In genomic region chr16:67551972-67552371, GRCh38 we compare ENCODE assay signal across 13 cellular contexts. TPM values are rescaled to one million over a fixed set of nuclear protein-coding genes. Genes with fewer than 3 reads are reported as not detected.
DNase-seq lines count a peak whose midpoint lies in the region; ATAC-seq and TF ChIP-seq lines count a peak whose summit lies in the region.
"Had no signal": no experiment of that assay in that cellular context is flagged by ENCODE, and none has a peak within 500 bp of the region (broad histone marks: within the 10 kb centered on the region; RNA-seq: fewer than 3 reads in every experiment).

No MANE protein-coding gene starts in this region.

- H3K36me3 ChIP-seq in BLaER1 treated with 17β-estradiol and CSF1 and Interleukin-3, amounts not matched to agents 10 nM and 100 nM, result peaks cover 5 to 55% (median 31%) of the 10 kb centered on the region in 11 experiments; a peak in 16 of 22 replicates
- H3K36me3 ChIP-seq in CD8-positive, alpha-beta T cell (ENCODE audit: insufficient read depth, low read length), result no peaks in the 10 kb centered on the region

- peak overlapping the region; percentile 23 to 96 (median 72); a peak in 21 of 22 replicates for H3K27ac ChIP-seq in BLaER1 treated with 17β-estradiol and CSF1 and Interleukin-3, amounts not matched to agents 10 nM and 100 nM
- no peak overlapping the region for H3K27ac ChIP-seq in CD8-positive, alpha-beta T cell (ENCODE audit: low read depth, low read length)
- H3K27ac ChIP-seq: coronary artery, thoracic aorta had no signal

- peaks cover 80 to 100% (median 100%) of the 10 kb centered on the region in 10 experiments for H3K4me1 ChIP-seq in BLaER1 treated with 17β-estradiol and CSF1 and Interleukin-3, amounts not matched to agents 10 nM and 100 nM
- H3K4me1 ChIP-seq in CD8-positive, alpha-beta T cell (ENCODE audit: insufficient read depth, low read length), result peaks cover 55% of the 10 kb centered on the region

- ATAC-seq in CD8-positive, alpha-beta T cell, result no peak
- no peak for ATAC-seq in activated CD8-positive, alpha-beta T cell treated with anti-CD3 and anti-CD28 coated beads, Interleukin-2, amount 10 ng/mL, durations not matched to agents 7 days and 5 days
- ATAC-seq in memory B cell (ENCODE audit: low read depth) (no peak), GM21723 (IDR thresholded peaks at IDR 0.05; ENCODE audit: unreplicated experiment) (no peak), GM21515 (IDR thresholded peaks at IDR 0.05; ENCODE audit: unreplicated experiment) (no peak), HG02840 (IDR thresholded peaks at IDR 0.05; ENCODE audit: low FRiP score, unreplicated experiment) (no peak), GM18867 (IDR thresholded peaks at IDR 0.05; ENCODE audit: unreplicated experiment) (no peak)
- ATAC-seq: PC-3 had no signal

- peak overlapping the region in 10 of 11 experiments; percentile 32 to 67 (median 51); a peak in 14 of 22 replicates for H3K9ac ChIP-seq in BLaER1 treated with 17β-estradiol and CSF1 and Interleukin-3, amounts not matched to agents 10 nM and 100 nM

- H3K9me3 Mint-ChIP-seq in CD8-positive, alpha-beta T cell, result no peaks in the 10 kb centered on the region
- no peaks in the 10 kb centered on the region for H3K9me3 Mint-ChIP-seq in activated CD8-positive, alpha-beta T cell treated with anti-CD3 and anti-CD28 coated beads, Interleukin-2, amount 10 ng/mL, durations not matched to agents 7 days and 5 days (ENCODE audit: insufficient read depth)
- H3K9me3 Mint-ChIP-seq in memory B cell, result no peaks in the 10 kb centered on the region

- H4K20me1 ChIP-seq in BLaER1 treated with 17β-estradiol and CSF1 and Interleukin-3, amounts not matched to agents 10 nM and 100 nM, result peaks cover 3 to 44% (median 17%) of the 10 kb centered on the region in 11 experiments; a peak in 16 of 22 replicates

- H3K36me3 Mint-ChIP-seq in CD8-positive, alpha-beta T cell, result peaks cover 17% of the 10 kb centered on the region
- peaks cover 11% of the 10 kb centered on the region for H3K36me3 Mint-ChIP-seq in activated CD8-positive, alpha-beta T cell treated with anti-CD3 and anti-CD28 coated beads, Interleukin-2, amount 10 ng/mL, durations not matched to agents 7 days and 5 days (ENCODE audit: low read depth)
- peaks cover 6% of the 10 kb centered on the region for H3K36me3 Mint-ChIP-seq in memory B cell

- POLR2A ChIA-PET in CD8-positive, alpha-beta T cell (lab: Charles Lee), result interaction anchor here (1.0 to 2.2 kb wide), 5 partner anchors 10 to 93 kb away, joined by 3 to 8 read pairs (median 4); partner anchors contain the start of gene CARMIL2
- POLR2A ChIA-PET in activated CD8-positive, alpha-beta T cell treated with anti-CD3 and anti-CD28 coated beads, Interleukin-2, amount 10 ng/mL, durations not matched to agents 7 days and 5 days (lab: Charles Lee), result interaction anchor here (4.1 kb wide), 1 partner anchor 10 kb away, joined by 47 read pairs; the partner anchor contains the start of gene CTCF

- DNase-seq in CD8-positive, alpha-beta T cell, result no peak
- DNase-seq in activated CD8-positive, alpha-beta T cell treated with anti-CD3 and anti-CD28 coated beads, Interleukin-2, amount 10 ng/mL, durations not matched to agents 7 days and 5 days, result no peak
- no peak for DNase-seq in memory B cell (ENCODE audit: low spot score in 2 of 2)
- DNase-seq: Calu3, KG1, PC-3 had no signal

- H3K4me3 ChIP-seq in BLaER1 treated with 17β-estradiol and CSF1 and Interleukin-3, amounts not matched to agents 10 nM and 100 nM, result no peak overlapping the region
- H3K4me3 ChIP-seq in CD8-positive, alpha-beta T cell (ENCODE audit: low read depth, low read length), result no peak overlapping the region
- H3K4me3 ChIP-seq: coronary artery, thoracic aorta had no signal

- peak overlapping the region; percentile 66 to 98 (median 91) for H3K4me2 ChIP-seq in BLaER1 treated with 17β-estradiol and CSF1 and Interleukin-3, amounts not matched to agents 10 nM and 100 nM

- H3K27me3 Mint-ChIP-seq in CD8-positive, alpha-beta T cell (ENCODE audit: low read depth), result no peaks in the 10 kb centered on the region
- H3K27me3 Mint-ChIP-seq in activated CD8-positive, alpha-beta T cell treated with anti-CD3 and anti-CD28 coated beads, Interleukin-2, amount 10 ng/mL, durations not matched to agents 7 days and 5 days (ENCODE audit: low read depth), result no peaks in the 10 kb centered on the region
- H3K27me3 Mint-ChIP-seq in memory B cell, result no peaks in the 10 kb centered on the region

- TF ChIP-seq CTCF in CD8-positive, alpha-beta T cell (IDR thresholded peaks at IDR 0.05), result no peak

- H3K27me3 ChIP-seq in BLaER1 treated with 17β-estradiol and CSF1 and Interleukin-3, amounts not matched to agents 10 nM and 100 nM, result no peaks in the 10 kb centered on the region
- no peaks in the 10 kb centered on the region for H3K27me3 ChIP-seq in CD8-positive, alpha-beta T cell (ENCODE audit: insufficient read depth, low read length)

- H3K27ac Mint-ChIP-seq in CD8-positive, alpha-beta T cell, result peak overlapping the region; percentile 82
- peak overlapping the region; percentile 86 for H3K27ac Mint-ChIP-seq in activated CD8-positive, alpha-beta T cell treated with anti-CD3 and anti-CD28 coated beads, Interleukin-2, amount 10 ng/mL, durations not matched to agents 7 days and 5 days
- H3K27ac Mint-ChIP-seq in memory B cell, result peak overlapping the region; percentile 84

- H3K9me3 ChIP-seq in BLaER1 treated with 17β-estradiol and CSF1 and Interleukin-3, amounts not matched to agents 10 nM and 100 nM (replicated peaks in 1 of 11), result no peaks in the 10 kb centered on the region
- no peaks in the 10 kb centered on the region for H3K9me3 ChIP-seq in CD8-positive, alpha-beta T cell (ENCODE audit: low read length)
- H3K9me3 ChIP-seq: thoracic aorta had no signal

- CTCF ChIA-PET in CD8-positive, alpha-beta T cell (lab: Charles Lee), result interaction anchor here (1.1 to 12.5 kb wide), 3 partner anchors 9 to 116 kb away, joined by 3 to 271 read pairs (median 23); partner anchors contain the start of genes CARMIL2 and CTCF
- CTCF ChIA-PET in activated CD8-positive, alpha-beta T cell treated with anti-CD3 and anti-CD28 coated beads, Interleukin-2, amount 10 ng/mL, durations not matched to agents 7 days and 5 days (lab: Charles Lee), result interaction anchor here (1.1 to 5.9 kb wide), 4 partner anchors 11 to 116 kb away, joined by 3 to 45 read pairs (median 6); partner anchors contain the start of genes CARMIL2 and CTCF

- intact Hi-C loops in CD8-positive, alpha-beta T cell (cut with DNase I, micrococcal nuclease), result no loop called here

- H3K4me3 Mint-ChIP-seq in CD8-positive, alpha-beta T cell, result no peak overlapping the region
- H3K4me3 Mint-ChIP-seq in activated CD8-positive, alpha-beta T cell treated with anti-CD3 and anti-CD28 coated beads, Interleukin-2, amount 10 ng/mL, durations not matched to agents 7 days and 5 days, result no peak overlapping the region
- peak overlapping the region; percentile 70 for H3K4me3 Mint-ChIP-seq in memory B cell

- H3K4me1 Mint-ChIP-seq in CD8-positive, alpha-beta T cell (ENCODE audit: low read depth), result peaks cover 66% of the 10 kb centered on the region
- peaks cover 64% of the 10 kb centered on the region for H3K4me1 Mint-ChIP-seq in activated CD8-positive, alpha-beta T cell treated with anti-CD3 and anti-CD28 coated beads, Interleukin-2, amount 10 ng/mL, durations not matched to agents 7 days and 5 days (ENCODE audit: low read depth)
- peaks cover 61% of the 10 kb centered on the region for H3K4me1 Mint-ChIP-seq in memory B cell

RNA-seq across cellular contexts. Expression of gene CTCF, which starts 10.4 kb away (rescaled TPM):
- total RNA-seq in CD8-positive, alpha-beta T cell, result 10 to 100 TPM; 42.1 to 45.4 TPM
- 10 to 100 TPM; 77.4 to 79.8 TPM for total RNA-seq in activated CD8-positive, alpha-beta T cell treated with anti-CD3 and anti-CD28 coated beads, Interleukin-2, amount 10 ng/mL, durations not matched to agents 7 days and 5 days

RNA-seq across cellular contexts. Expression of gene RIPOR1, which starts 23.3 kb away (rescaled TPM):
- total RNA-seq in CD8-positive, alpha-beta T cell, result 10 to 100 TPM; 17.4 to 23.4 TPM
- 10 to 100 TPM; 10.6 to 13.7 TPM for total RNA-seq in activated CD8-positive, alpha-beta T cell treated with anti-CD3 and anti-CD28 coated beads, Interleukin-2, amount 10 ng/mL, durations not matched to agents 7 days and 5 days
